ENCODE assay signal across 8 cellular contexts in the genomic region with DNA sequence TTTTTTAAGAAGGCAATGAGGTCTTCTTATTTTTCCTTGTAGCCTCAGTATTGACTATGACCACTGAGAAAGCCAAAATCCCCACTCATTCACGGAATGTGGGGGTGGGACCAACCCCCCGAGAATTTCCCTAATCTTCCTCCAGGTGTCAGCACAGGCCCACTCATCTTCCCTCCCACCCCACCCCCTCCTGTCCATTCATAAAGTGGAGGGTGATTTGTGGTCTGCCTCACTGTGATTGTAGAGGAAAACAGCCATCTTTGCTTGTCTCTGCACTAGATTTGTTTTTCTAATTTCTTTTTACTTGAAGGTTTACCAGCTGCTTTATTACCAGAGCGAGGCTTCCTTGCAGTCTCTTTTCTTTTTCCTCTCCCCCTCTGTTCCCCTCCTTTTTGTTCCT.
DNase-seq lines count a peak whose midpoint lies in the region; ATAC-seq and TF ChIP-seq lines count a peak whose summit lies in the region.

No MANE protein-coding gene starts in this region.

- H3K4me1 ChIP-seq in naive thymus-derived CD4-positive, alpha-beta T cell (ENCODE audit: control insufficient read depth in 2 of 2, insufficient read depth in 2 of 2, low read length in 2 of 2), result peaks cover 30 to 31% of the 10 kb centered on the region in 2 donors

- peak overlapping the region in 7 of 9 donors; percentile 7 to 96 (median 48) for H3K27ac Mint-ChIP-seq in naive thymus-derived CD4-positive, alpha-beta T cell

- H3K27me3 Mint-ChIP-seq in naive thymus-derived CD4-positive, alpha-beta T cell, result peaks cover 0 to 12% (median 0%) of the 10 kb centered on the region in 5 donors

- H3K9me3 ChIP-seq in naive thymus-derived CD4-positive, alpha-beta T cell (ENCODE audit: control insufficient read depth in 2 of 3, low read length in 3 of 3), result no peaks in the 10 kb centered on the region

- peaks cover 31 to 74% (median 48%) of the 10 kb centered on the region in 7 donors for H3K4me1 Mint-ChIP-seq in naive thymus-derived CD4-positive, alpha-beta T cell

- peak; percentile 74 for ATAC-seq in naive thymus-derived CD4-positive, alpha-beta T cell
- no peak for ATAC-seq in HG02763 (IDR thresholded peaks at IDR 0.05; ENCODE audit: unreplicated experiment)
- ATAC-seq in GM21367 (IDR thresholded peaks at IDR 0.05; ENCODE audit: unreplicated experiment), result no peak

- no peak overlapping the region for H3K4me3 ChIP-seq in Jurkat, Clone E6-1 (ENCODE audit: low read length)
- H3K4me3 ChIP-seq in dorsolateral prefrontal cortex, result no peak overlapping the region
- H3K4me3 ChIP-seq in naive thymus-derived CD4-positive, alpha-beta T cell (ENCODE audit: low read length), result peak overlapping the region; percentile 21

- CTCF ChIA-PET in naive thymus-derived CD4-positive, alpha-beta T cell (lab: Charles Lee), result interaction anchor here (0.6 to 5.7 kb wide), 6 partner anchors 69 to 1710 kb away, joined by 3 to 54 read pairs (median 4); no protein-coding TSS in a partner anchor

- H3K36me3 ChIP-seq in naive thymus-derived CD4-positive, alpha-beta T cell (ENCODE audit: control insufficient read depth in 2 of 3, insufficient read depth in 3 of 3, low read length in 3 of 3), result no peaks in the 10 kb centered on the region

- POLR2A ChIA-PET in naive thymus-derived CD4-positive, alpha-beta T cell (lab: Charles Lee), result no interaction called here

- peaks cover 0 to 6% (median 0%) of the 10 kb centered on the region in 5 donors for H3K36me3 Mint-ChIP-seq in naive thymus-derived CD4-positive, alpha-beta T cell

- peak overlapping the region in 9 of 10 donors; percentile 81 to 88 (median 83) for H3K4me3 Mint-ChIP-seq in naive thymus-derived CD4-positive, alpha-beta T cell

- peaks cover 0 to 10% (median 0%) of the 10 kb centered on the region in 45 donors for H3K27me3 ChIP-seq in dorsolateral prefrontal cortex
- H3K27me3 ChIP-seq in naive thymus-derived CD4-positive, alpha-beta T cell (ENCODE audit: control insufficient read depth in 2 of 2, insufficient read depth in 2 of 2, low read length in 2 of 2), result no peaks in the 10 kb centered on the region

- DNase-seq in activated CD4-positive, CD25-positive, alpha-beta regulatory T cell (lab: John Stamatoyannopoulos, UW), result peak in 3 of 4 experiments; percentile 3 to 10 (median 10)
- no peak for DNase-seq in activated CD4-positive, CD25-positive, alpha-beta regulatory T cell treated with anti-CD3 and anti-CD28 coated beads, Interleukin-2, amount 50 U/mL, for 72 hours
- peak; percentile 59 for DNase-seq in Jurkat, Clone E6-1 (ENCODE audit: low read depth, low spot score)
- peak; percentile 17 for DNase-seq in T-helper 22 cell (ENCODE audit: low read depth)
- no peak for DNase-seq in dorsolateral prefrontal cortex
- DNase-seq in naive thymus-derived CD4-positive, alpha-beta T cell, result peak in 8 of 9 donors; percentile 40 to 70 (median 56)

- no peak overlapping the region for H3K27ac ChIP-seq in dorsolateral prefrontal cortex
- no peak overlapping the region for H3K27ac ChIP-seq in naive thymus-derived CD4-positive, alpha-beta T cell (ENCODE audit: low read depth, low read length)

- intact Hi-C loops in dorsolateral prefrontal cortex (cut with DNase I), result no loop called here
- intact Hi-C loops in naive thymus-derived CD4-positive, alpha-beta T cell (cut with micrococcal nuclease), result loop anchor here (1.0 to 10.0 kb wide), 18 partner anchors 10 to 1840 kb away; a partner anchor contains a TSS

- peak; percentile 35 to 88 (median 64) for TF ChIP-seq CTCF in dorsolateral prefrontal cortex (IDR thresholded peaks at IDR 0.05 in 54 of 56, conservative IDR thresholded peaks at IDR 0.05 in 2 of 56; ENCODE audit: low read depth in 1 of 56, partially characterized antibody in 56 of 56)

- no peaks in the 10 kb centered on the region for H3K9me3 Mint-ChIP-seq in naive thymus-derived CD4-positive, alpha-beta T cell

Comparison
In these comparisons a context has a peak if more than half of its experiments do, and no peak if none do; other contexts are left out.
1. DNase-seq: peak in activated CD4-positive, CD25-positive, alpha-beta regulatory T cell (3 of 4), Jurkat, Clone E6-1 (single experiment), T-helper 22 cell (single experiment) and naive thymus-derived CD4-positive, alpha-beta T cell (8 of 9); none in activated CD4-positive, CD25-positive, alpha-beta regulatory T cell treated with anti-CD3 and anti-CD28 coated beads, Interleukin-2, amount 50 U/mL, for 72 hours (single experiment) and dorsolateral prefrontal cortex (0 of 10).
2. intact Hi-C loops: an anchor here in naive thymus-derived CD4-positive, alpha-beta T cell (1.0 to 10.0 kb wide); none called in dorsolateral prefrontal cortex.